ENCODE assay signal across 8 cellular contexts in genomic region chr2:75627902-75628504, GRCh38. TPM values are rescaled to one million over a fixed set of nuclear protein-coding genes. Genes with fewer than 3 reads are reported as not detected.
DNase-seq lines count a peak whose midpoint lies in the region; ATAC-seq and TF ChIP-seq lines count a peak whose summit lies in the region.

No MANE protein-coding gene starts in this region.

- H3K4me3 Mint-ChIP-seq in GM23338: no peak overlapping the region

- peaks cover 11% of the 10 kb centered on the region; the same call in 1 of the 2 replicates for H3K9me2 ChIP-seq in GM23338 (ENCODE audit: insufficient read depth)

- no peaks in the 10 kb centered on the region for H3K79me2 ChIP-seq in GM23338 (replicated peaks; ENCODE audit: insufficient read depth)

- H4K20me1 ChIP-seq in GM23338 (replicated peaks; ENCODE audit: insufficient read depth): no peaks in the 10 kb centered on the region

- peak; percentile 97 for ATAC-seq in GM23338
- no peak for ATAC-seq in HG03457 (IDR thresholded peaks at IDR 0.05; ENCODE audit: unreplicated experiment)

- no peak overlapping the region for H3K4me2 ChIP-seq in GM23338

- no peaks in the 10 kb centered on the region for H3K36me3 Mint-ChIP-seq in GM23338 (ENCODE audit: low read depth)

- no peaks in the 10 kb centered on the region for H3K9me3 Mint-ChIP-seq in GM23338

- peak; percentile 93 to 95 for TF ChIP-seq CTCF in GM23338 (conservative IDR thresholded peaks at IDR 0.05; ENCODE audit: low read depth in 2 of 2)

- H3K4me3 ChIP-seq in GM23338: no peak overlapping the region
- no peak overlapping the region for H3K4me3 ChIP-seq in SJCRH30

- no peak overlapping the region for H3K27ac Mint-ChIP-seq in GM23338

- H3K27me3 ChIP-seq in GM23338 (ENCODE audit: insufficient read depth) (no peaks in the 10 kb centered on the region), SJCRH30 (peaks cover 10% of the 10 kb centered on the region; the same call in 1 of the 2 replicates)

- no peaks in the 10 kb centered on the region for H3F3A ChIP-seq in GM23338 (replicated peaks; ENCODE audit: low read depth)

- H3K4me1 Mint-ChIP-seq in GM23338: peaks cover 8% of the 10 kb centered on the region

- H3K27me3 Mint-ChIP-seq in GM23338 (ENCODE audit: insufficient read depth, low read depth, poor library complexity): peaks cover 2% of the 10 kb centered on the region

- H3K9me3 ChIP-seq in SJCRH30 (replicated peaks): no peaks in the 10 kb centered on the region

- DNase-seq in ELR (ENCODE audit: low read depth) (peak; percentile 84), GM23338 (ENCODE audit: low spot score) (peak; percentile 90), M059J (ENCODE audit: low read depth) (peak; percentile 76), SJCRH30 (peak; percentile 72 to 84), glomerular visceral epithelial cell (ENCODE audit: extremely low spot score) (peak; percentile 77), posterior vena cava (ENCODE audit: low spot score) (peak; percentile 87)
- peak in 3 of 4 experiments; percentile 16 to 47 (median 39) for DNase-seq in activated naive CD4-positive, alpha-beta T cell (lab: John Stamatoyannopoulos, UW)

- H3K4me1 ChIP-seq in GM23338 (ENCODE audit: insufficient read depth) (peaks cover 11% of the 10 kb centered on the region; the same call in 1 of the 2 replicates), SJCRH30 (no peaks in the 10 kb centered on the region)

- H3K27ac ChIP-seq in GM23338 (ENCODE audit: low read depth) (no peak overlapping the region), SJCRH30 (no peak overlapping the region)

- intact Hi-C loops in posterior vena cava (cut with DNase I): no loop called here

- H2AFZ ChIP-seq in GM23338: no peak overlapping the region

- H3K36me3 ChIP-seq in GM23338 (ENCODE audit: insufficient read depth): no peaks in the 10 kb centered on the region
- H3K36me3 ChIP-seq in SJCRH30: no peaks in the 10 kb centered on the region

TF ChIP-seq in GM23338, 12 proteins besides CTCF, POLR2A, EP300 and RAD21:
- TF ChIP-seq ZNF331 (CRISPR knock-in tag; IDR thresholded peaks at IDR 0.05; ENCODE audit: low read depth) (no peak), CREB1 (CRISPR knock-in tag; IDR thresholded peaks at IDR 0.05; ENCODE audit: low read depth) (peak; percentile 21; the same call in 1 of the 2 replicates)

RNA-seq across cellular contexts. Expression of gene MRPL19, which starts 18.6 kb away (rescaled TPM):
- 65.5 and 85.5 TPM in 2 replicates for total RNA-seq in GM23338 (2014; rRNA removed; shearing (Covaris generic))
- polyA plus RNA-seq in GM23338 (2016; fragmentation: Nextera tagmentation; extraction: Ambion mirVana): 131 and 149 TPM in 2 replicates
- 51.0 and 71.6 TPM in 2 replicates for total RNA-seq in M059J (2014; rRNA removed; shearing (Covaris generic))
- total RNA-seq in SJCRH30 (2014; rRNA removed; shearing (Covaris generic)): 74.5 and 85.9 TPM in 2 replicates
- total RNA-seq in posterior vena cava: 10 to 100 TPM; 42.7 to 43.5 TPM

Comparison
In these comparisons a context has a peak if more than half of its experiments do, and no peak if none do; other contexts are left out.
1. DNase-seq: peak in every context shown above with its lines; median percentile 90 in GM23338; 87 in posterior vena cava; 84 in ELR; 78 in SJCRH30; 77 in glomerular visceral epithelial cell; 76 in M059J; 39 in activated naive CD4-positive, alpha-beta T cell.